In genomic region chr9:113401027-113401792, GRCh38 we compare ENCODE assay signal across 8 cellular contexts. TPM values are rescaled to one million over a fixed set of nuclear protein-coding genes. Genes with fewer than 3 reads are reported as not detected.
DNase-seq lines count a peak whose midpoint lies in the region; ATAC-seq, FAIRE-seq and TF ChIP-seq lines count a peak whose summit lies in the region.

TSS of gene ALAD (minus strand) at chr9:113401284. CDS start at chr9:113393559, 7,725 bp downstream.

- peak; percentile 73 for FAIRE-seq in urothelium cell line (lab: Jason Lieb, UNC)

- ATAC-seq in HG02885 (IDR thresholded peaks at IDR 0.05; ENCODE audit: poor library complexity, unreplicated experiment) (peak; percentile 99), psoas muscle (peak; percentile 100)

- peak; percentile 78 for TF ChIP-seq POLR2A in GM15510 (IDR thresholded peaks at IDR 0.05; ENCODE audit: borderline replicate concordance, extremely low read depth, insufficient read length)

- 2 to 3% (median 3%) methylated on average over 36 to 50 of the region's 50 CpGs for WGBS in psoas muscle, 3 donors

- peak within 1 kb of the TSS; percentile 83 for H3K27ac ChIP-seq in left ventricle myocardium inferior (replicated peaks)
- peak within 1 kb of the TSS; percentile 69 for H3K27ac ChIP-seq in psoas muscle

- no peaks in the 10 kb centered on the region for H3K9me3 Mint-ChIP-seq in T-helper 1 cell treated with Interleukin-12 subunit alpha and Interleukin-12 subunit beta and Interleukin-4 antibody, amounts not matched to agents 30 μg/mL and 1 μg/mL, for 36 hours

- H3K27me3 ChIP-seq in left ventricle myocardium inferior (ENCODE audit: low read depth) (no peaks in the 10 kb centered on the region), psoas muscle (ENCODE audit: insufficient read depth in 3 of 3, low read length in 2 of 3) (no peaks in the 10 kb centered on the region)

- intact Hi-C loops in left ventricle myocardium inferior (cut with micrococcal nuclease): no loop called here
- intact Hi-C loops in psoas muscle (cut with DNase I): loop anchor here (5.0 to 10.0 kb wide), 6 partner anchors 59 to 256 kb away; partner anchors contain the start of genes CDC26 (in 1 of the 2), PRPF4 (in 1 of the 2), SLC31A2 (in 1 of the 2) and WDR31 (in 1 of the 2)

- DNase-seq in NCI-H1694 (lab: John Stamatoyannopoulos, UW) (peak; percentile 85), amniotic stem cell (lab: John Stamatoyannopoulos, UW) (peak; percentile 94), left ventricle myocardium inferior (peak; percentile 99), psoas muscle (peak; percentile 100), urothelium cell line (ENCODE audit: low spot score) (peak; percentile 98)

- no peaks in the 10 kb centered on the region for H3K36me3 Mint-ChIP-seq in T-helper 1 cell treated with Interleukin-12 subunit alpha and Interleukin-12 subunit beta and Interleukin-4 antibody, amounts not matched to agents 30 μg/mL and 1 μg/mL, for 36 hours (ENCODE audit: low read depth)

- no peaks in the 10 kb centered on the region for H3K27me3 Mint-ChIP-seq in T-helper 1 cell treated with Interleukin-12 subunit alpha and Interleukin-12 subunit beta and Interleukin-4 antibody, amounts not matched to agents 30 μg/mL and 1 μg/mL, for 36 hours (ENCODE audit: low read depth)

- peaks cover 17% of the 10 kb centered on the region for H3K4me1 Mint-ChIP-seq in T-helper 1 cell treated with Interleukin-12 subunit alpha and Interleukin-12 subunit beta and Interleukin-4 antibody, amounts not matched to agents 30 μg/mL and 1 μg/mL, for 36 hours (ENCODE audit: low read depth)

- peak; percentile 98 for TF ChIP-seq CTCF in left ventricle myocardium inferior (IDR thresholded peaks at IDR 0.05; ENCODE audit: borderline replicate concordance)
- TF ChIP-seq CTCF in psoas muscle (IDR thresholded peaks at IDR 0.05): peak; percentile 93

- peak within 1 kb of the TSS; percentile 90 for H3K4me3 ChIP-seq in left ventricle myocardium inferior
- peak within 1 kb of the TSS; percentile 77 for H3K4me3 ChIP-seq in psoas muscle

- peak within 1 kb of the TSS; percentile 89 for H3K27ac Mint-ChIP-seq in T-helper 1 cell treated with Interleukin-12 subunit alpha and Interleukin-12 subunit beta and Interleukin-4 antibody, amounts not matched to agents 30 μg/mL and 1 μg/mL, for 36 hours

- peak within 1 kb of the TSS; percentile 96 for H3K4me3 Mint-ChIP-seq in T-helper 1 cell treated with Interleukin-12 subunit alpha and Interleukin-12 subunit beta and Interleukin-4 antibody, amounts not matched to agents 30 μg/mL and 1 μg/mL, for 36 hours

- H3K36me3 ChIP-seq in left ventricle myocardium inferior: no peaks in the 10 kb centered on the region
- no peaks in the 10 kb centered on the region for H3K36me3 ChIP-seq in psoas muscle (ENCODE audit: insufficient read depth in 1 of 2, low read depth in 1 of 2)

- H3K9me3 ChIP-seq in left ventricle myocardium inferior (replicated peaks) (no peaks in the 10 kb centered on the region), psoas muscle (no peaks in the 10 kb centered on the region)

- H3K4me1 ChIP-seq in left ventricle myocardium inferior (peaks cover 58% of the 10 kb centered on the region), psoas muscle (peaks cover 14% of the 10 kb centered on the region)

RNA-seq across cellular contexts. Expression of gene ALAD, which starts in this region (rescaled TPM):
- total RNA-seq in left ventricle myocardium inferior (75.6 TPM), psoas muscle (10 to 100 TPM; 13.1 to 29.0 (median 19.8) TPM)
- polyA plus RNA-seq in psoas muscle: 10 to 100 TPM; 13.7 to 43.1 (median 17.3) TPM

Comparison
In these comparisons a context has a peak if more than half of its experiments do, and no peak if none do; other contexts are left out.
1. Peak in every context shown above with its lines: DNase-seq, ATAC-seq, H3K4me3 ChIP-seq and H3K27ac ChIP-seq.